ENCODE assay signal across 8 cellular contexts in the genomic region with DNA sequence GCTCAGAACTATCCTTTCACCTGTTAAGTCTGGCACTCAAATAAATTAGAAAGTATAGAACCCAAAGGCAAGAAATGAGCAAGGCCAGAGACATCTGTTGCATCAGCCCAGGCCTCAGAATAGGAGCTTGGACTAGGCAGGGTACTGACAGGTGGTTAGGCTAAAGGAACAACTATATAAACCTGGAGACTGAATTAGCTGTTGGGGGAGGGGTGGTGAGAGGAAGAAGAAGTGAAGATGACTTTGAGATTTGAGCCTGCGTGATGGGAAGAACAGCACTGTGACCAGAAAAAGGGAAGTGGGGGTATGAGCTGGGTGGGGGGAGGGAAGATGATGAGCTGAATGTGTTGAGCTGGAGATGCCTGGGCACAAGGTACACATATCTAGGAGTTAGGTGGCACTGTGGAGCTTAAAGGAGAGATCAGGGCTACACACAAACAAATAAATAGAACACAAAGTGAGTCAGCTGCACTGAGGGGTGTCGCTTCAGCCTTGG.
A peak's percentile ranks its signal among the peaks of the same experiment; 100 is the strongest.
DNase-seq lines count a peak whose midpoint lies in the region; ATAC-seq and TF ChIP-seq lines count a peak whose summit lies in the region.

No MANE protein-coding gene starts in this region.

- POLR2A ChIA-PET in HEK293T (lab: Yijun Ruan, JAX), result no interaction called here

- H3K4me3 ChIP-seq in GM12875 (ENCODE audit: low read depth, low read length), result no peak overlapping the region

- peak; percentile 32; the same call in 1 of the 2 replicates for TF ChIP-seq CTCF in GM12875 (IDR thresholded peaks at IDR 0.05; ENCODE audit: borderline replicate concordance, insufficient read depth, low read depth, low read length)

- CTCF ChIA-PET in HEK293T (lab: Yijun Ruan, JAX), result no interaction called here

- DNase-seq in MV-4-11 (lab: John Stamatoyannopoulos, UW) (peak; percentile 94), left lobe of liver (ENCODE audit: low spot score) (no peak), dermis blood vessel endothelial cell (no peak), HEK293T (ENCODE audit: extremely low spot score) (no peak), NCI-H187 (lab: John Stamatoyannopoulos, UW) (no peak), NCI-H2107 treated with DMSO at 0.1 percent for 48 hours (lab: John Stamatoyannopoulos, UW; ENCODE audit: unreplicated experiment) (no peak)

- ATAC-seq in GM21825 (IDR thresholded peaks at IDR 0.05; ENCODE audit: unreplicated experiment) (peak; percentile 29), left lobe of liver (peak; percentile 49)

TF ChIP-seq in HEK293T, 16 proteins besides CTCF, POLR2A, EP300 and RAD21:
- TF ChIP-seq ZNF384 (IDR thresholded peaks at IDR 0.05) (no peak), L3MBTL2 (conservative IDR thresholded peaks at IDR 0.05) (no peak), SP1 (IDR thresholded peaks at IDR 0.05) (no peak), FOXM1 (IDR thresholded peaks at IDR 0.05; ENCODE audit: borderline replicate concordance) (no peak), LEF1 (IDR thresholded peaks at IDR 0.05; ENCODE audit: borderline replicate concordance) (no peak), CTBP1 (IDR thresholded peaks at IDR 0.05; ENCODE audit: borderline replicate concordance) (no peak), HDGF (IDR thresholded peaks at IDR 0.05; ENCODE audit: borderline replicate concordance) (no peak), FOXK2 (IDR thresholded peaks at IDR 0.05) (no peak), TARDBP (IDR thresholded peaks at IDR 0.05) (no peak), SUZ12 (IDR thresholded peaks at IDR 0.05) (no peak), BHLHE40 (IDR thresholded peaks at IDR 0.05; ENCODE audit: borderline replicate concordance) (no peak), ARNT (IDR thresholded peaks at IDR 0.05) (no peak), ELF4 (IDR thresholded peaks at IDR 0.05) (no peak)
